8 cellular contexts compared by ENCODE assay signal in genomic region chr3:51392301-51393095, GRCh38. TPM values are rescaled to one million over a fixed set of nuclear protein-coding genes. Genes with fewer than 3 reads are reported as not detected.
DNase-seq lines count a peak whose midpoint lies in the region; ATAC-seq, FAIRE-seq and TF ChIP-seq lines count a peak whose summit lies in the region.

No MANE protein-coding gene starts in this region.

- H3K27me3 Mint-ChIP-seq in CD4-positive, alpha-beta T cell = no peaks in the 10 kb centered on the region

- peak overlapping the region; percentile 70 for H3K27ac ChIP-seq in CD4-positive, alpha-beta T cell (ENCODE audit: low read depth, low read length)
- peak overlapping the region in 3 of 4 donors; percentile 94 to 95 (median 94) for H3K27ac ChIP-seq in Peyer's patch
- H3K27ac ChIP-seq in esophagus (ENCODE audit: low read depth in 2 of 2, low read length in 1 of 2) = peak overlapping the region; percentile 92 to 95

- no peak for FAIRE-seq in H54 (lab: Jason Lieb, UNC)

- H3K27me3 ChIP-seq in CD4-positive, alpha-beta T cell (ENCODE audit: control insufficient read depth, insufficient read depth, low read length) = no peaks in the 10 kb centered on the region
- H3K27me3 ChIP-seq in Peyer's patch (no peaks in the 10 kb centered on the region), esophagus (ENCODE audit: control insufficient read depth in 1 of 2, insufficient read depth in 2 of 2, low read length in 2 of 2) (no peaks in the 10 kb centered on the region), neuron (ENCODE audit: insufficient read depth, low read length) (no peaks in the 10 kb centered on the region)

- no peaks in the 10 kb centered on the region for H3K9me3 ChIP-seq in CD4-positive, alpha-beta T cell (ENCODE audit: control insufficient read depth, low read length)
- H3K9me3 ChIP-seq in Peyer's patch (no peaks in the 10 kb centered on the region), esophagus (ENCODE audit: control insufficient read depth in 2 of 2, insufficient read depth in 1 of 2, low read depth in 1 of 2, low read length in 1 of 2) (no peaks in the 10 kb centered on the region), neuron (ENCODE audit: low read length) (peaks cover 20% of the 10 kb centered on the region)

- peak overlapping the region; percentile 86 for H3K4me3 Mint-ChIP-seq in CD4-positive, alpha-beta T cell

- H3K9me3 Mint-ChIP-seq in CD4-positive, alpha-beta T cell = no peaks in the 10 kb centered on the region

- peaks cover 70% of the 10 kb centered on the region for H3K4me1 Mint-ChIP-seq in CD4-positive, alpha-beta T cell (ENCODE audit: low read depth)

- H3K36me3 ChIP-seq in Peyer's patch (peaks cover 0 to 63% (median 0%) of the 10 kb centered on the region in 3 donors), esophagus (ENCODE audit: control insufficient read depth in 2 of 2, insufficient read depth in 2 of 2, low read length in 1 of 2) (peaks cover 0 to 47% of the 10 kb centered on the region in 2 donors), neuron (ENCODE audit: insufficient read depth, low read length) (peaks cover 79% of the 10 kb centered on the region)

- no peak for ATAC-seq in CD4-positive, alpha-beta T cell (ENCODE audit: poor library complexity)
- ATAC-seq in GM19324 (IDR thresholded peaks at IDR 0.05; ENCODE audit: low FRiP score, unreplicated experiment) = no peak
- ATAC-seq in HG03439 (IDR thresholded peaks at IDR 0.05; ENCODE audit: unreplicated experiment) = no peak

- H3K4me1 ChIP-seq in Peyer's patch (peaks cover 0 to 67% (median 20%) of the 10 kb centered on the region in 4 donors), esophagus (ENCODE audit: control insufficient read depth in 2 of 2, insufficient read depth in 2 of 2, low read length in 1 of 2) (peaks cover 19 to 28% of the 10 kb centered on the region in 2 donors), neuron (ENCODE audit: insufficient read depth, low read length) (peaks cover 39% of the 10 kb centered on the region)

- 79 to 81% methylated on average over 44 of the region's 44 CpGs for WGBS in esophagus, 2 donors

- peak overlapping the region; percentile 54 to 95 (median 86) for H3K4me3 ChIP-seq in Peyer's patch
- peak overlapping the region; percentile 73 to 90 for H3K4me3 ChIP-seq in esophagus (ENCODE audit: low read depth in 1 of 2, low read length in 2 of 2)
- H3K4me3 ChIP-seq in neuron (ENCODE audit: low read length) = peak overlapping the region; percentile 58

- intact Hi-C loops in CD4-positive, alpha-beta T cell (cut with DNase I, micrococcal nuclease) = loop anchor here in 1 of 2 experiments (5.0 to 10.0 kb wide), 3 partner anchors 145 to 1040 kb away; partner anchors contain the start of genes CYB561D2, NPRL2, POC1A and RAD54L2

- peaks cover 70% of the 10 kb centered on the region for H3K36me3 Mint-ChIP-seq in CD4-positive, alpha-beta T cell (ENCODE audit: low read depth)

- no peak overlapping the region for H2AFZ ChIP-seq in neuron (ENCODE audit: low read depth, low read length)

- H3K27ac Mint-ChIP-seq in CD4-positive, alpha-beta T cell = peak overlapping the region; percentile 85

- CTCF ChIA-PET in CD4-positive, alpha-beta T cell (lab: Charles Lee) = interaction anchor here (0.5 kb wide), 1 partner anchor 1040 kb away, joined by 3 read pairs; no protein-coding TSS in a partner anchor

- TF ChIP-seq POLR2A in Peyer's patch (IDR thresholded peaks at IDR 0.05) (no peak), H54 (IDR thresholded peaks at IDR 0.05; ENCODE audit: low read depth, low read length) (no peak)

- DNase-seq in CD4-positive, alpha-beta T cell = peak in 1 of 10 experiments; percentile 35
- DNase-seq in Peyer's patch = peak in 1 of 3 donors; percentile 45
- DNase-seq in GM19238 (ENCODE audit: insufficient read length, low spot score) = no peak
- DNase-seq in H54 (ENCODE audit: insufficient read length, low spot score) = no peak

- TF ChIP-seq CTCF in CD4-positive, alpha-beta T cell (IDR thresholded peaks at IDR 0.05) = no peak
- no peak for TF ChIP-seq CTCF in Peyer's patch (IDR thresholded peaks at IDR 0.05)

- POLR2A ChIA-PET in CD4-positive, alpha-beta T cell (lab: Charles Lee) = interaction anchor here (0.9 to 3.3 kb wide), 4 partner anchors 10 to 823 kb away, joined by 3 to 17 read pairs (median 6); partner anchors contain the start of genes DCAF1, HEMK1 and MAPKAPK3

RNA-seq across cellular contexts. Expression of gene RBM15B, which starts 1.4 kb away (rescaled TPM):
- 10 to 100 TPM; 29.1 to 29.2 TPM for total RNA-seq in CD4-positive, alpha-beta T cell
- total RNA-seq in Peyer's patch = 10 to 100 TPM; 23.1 to 34.6 (median 27.4) TPM
- 10 to 100 TPM in 1 of 2 donors, 1 to 10 TPM in 1; 7.9 to 16.2 TPM for polyA plus RNA-seq in esophagus

RNA-seq across cellular contexts. Expression of gene MANF, which starts 7.4 kb away (rescaled TPM):
- total RNA-seq in CD4-positive, alpha-beta T cell = 10 to 100 TPM; 26.4 to 30.2 TPM
- total RNA-seq in Peyer's patch = 10 to 100 TPM; 18.2 to 52.7 (median 26.4) TPM
- 10 to 100 TPM; 31.2 to 82.3 TPM for polyA plus RNA-seq in esophagus
